In the genomic region with DNA sequence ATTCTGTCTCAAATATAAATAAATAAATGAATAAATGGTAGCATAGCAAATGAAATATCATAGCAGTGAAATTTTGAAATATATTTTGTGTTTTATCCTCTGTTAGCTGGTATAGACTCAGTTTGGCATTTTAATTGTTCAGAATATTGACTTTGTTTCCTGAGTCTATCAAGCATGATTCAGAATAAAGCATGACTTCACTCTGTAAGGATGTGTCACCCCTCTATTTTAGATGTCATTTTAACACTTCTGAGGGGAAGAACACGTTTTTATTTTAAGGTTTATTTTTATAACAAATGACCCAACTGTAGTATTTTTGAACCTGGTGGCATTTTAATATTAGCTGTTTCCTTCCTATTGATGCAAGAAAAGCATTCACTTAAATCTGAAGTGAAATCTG, we compare ENCODE assay signal across 27 cellular contexts.
"Had no signal": no experiment of that assay in that cellular context is flagged by ENCODE, and none has a peak within 500 bp of the region (broad histone marks: within the 10 kb centered on the region; RNA-seq: fewer than 3 reads in every experiment).

No MANE protein-coding gene starts in this region.

- H3K27me3 Mint-ChIP-seq: activated CD4-positive, alpha-beta T cell treated with anti-CD3 and anti-CD28 coated beads, Interleukin-2, amount 10 ng/mL, durations not matched to agents 24 days and 14 days; activated naive CD4-positive, alpha-beta T cell treated with anti-CD3 and anti-CD28 coated beads, Interleukin-2, amount 10 ng/mL, durations not matched to agents 7 days and 5 days; activated naive CD8-positive, alpha-beta T cell treated with anti-CD3 and anti-CD28 coated beads for 36 hours had no signal

- H3K27me3 ChIP-seq: adrenal gland, breast epithelium had no signal

- DNase-seq: activated B cell treated with CpG ODN at 0.5 μM for 24 hours; activated CD4-positive, alpha-beta T cell treated with anti-CD3 and anti-CD28 coated beads for 1 hour; activated CD4-positive, alpha-beta T cell treated with anti-CD3 and anti-CD28 coated beads, Interleukin-2, amount 10 ng/mL, durations not matched to agents 24 days and 14 days; activated CD4-positive, alpha-beta T cell treated with anti-CD3 and anti-CD28 coated beads, Interleukin-2, amount 50 U/mL, for 48 hours; activated gamma-delta T cell treated with Interleukin-2 at 50 U/mL for 16 hours; activated naive CD4-positive, alpha-beta T cell treated with anti-CD3 and anti-CD28 coated beads, Interleukin-2, amount 10 ng/mL, durations not matched to agents 7 days and 5 days; activated naive CD8-positive, alpha-beta T cell treated with anti-CD3 and anti-CD28 coated beads for 36 hours; activated T-cell treated with anti-CD3 and anti-CD28 coated beads for 4 hours; activated T-cell treated with anti-CD3 and anti-CD28 coated beads, Interleukin-2, amount 50 U/mL, for 48 hours; adrenal gland; anterior cingulate cortex; central memory CD4-positive, alpha-beta T cell; Kasumi-1; KBM-7; NCI-H1092; NCI-H1417; NCI-H1694; NCI-H2029 treated with DMSO at 0.1 percent for 48 hours; NCI-H345; NCI-H510A; NCI-H526 treated with DMSO at 0.1 percent for 48 hours; NCI-H82; NK-92 treated with Interleukin-12 subunit alpha and Interleukin-12 subunit beta, amount 100 ng/mL, for 24 hours; SHP77 treated with DMSO at 0.1 percent for 48 hours had no signal

- H3K9me3 ChIP-seq: adrenal gland, breast epithelium had no signal

- H3K9me3 Mint-ChIP-seq: activated B cell treated with CpG ODN at 0.5 μM for 24 hours; activated CD4-positive, alpha-beta T cell treated with anti-CD3 and anti-CD28 coated beads, Interleukin-2, amount 10 ng/mL, durations not matched to agents 24 days and 14 days; activated naive CD4-positive, alpha-beta T cell treated with anti-CD3 and anti-CD28 coated beads, Interleukin-2, amount 10 ng/mL, durations not matched to agents 7 days and 5 days; activated naive CD8-positive, alpha-beta T cell treated with anti-CD3 and anti-CD28 coated beads for 36 hours; activated T-helper 2 cell treated with anti-CD3 and anti-CD28 coated beads, Interferon-gamma antibody, Interleukin-2, Interleukin-4, amounts not matched to agents 10 μg/mL and 5 μg/mL and 100 μg/mL, durations not matched to agents 14 hours and 24 hours and 36 hours; T-helper 1 cell treated with Interleukin-12 subunit alpha and Interleukin-12 subunit beta and Interleukin-4 antibody, amounts not matched to agents 30 μg/mL and 1 μg/mL, for 36 hours had no signal

- H3K27ac ChIP-seq: adrenal gland, breast epithelium had no signal

- H3K4me3 Mint-ChIP-seq: activated B cell treated with CpG ODN at 0.5 μM for 24 hours; activated CD4-positive, alpha-beta T cell treated with anti-CD3 and anti-CD28 coated beads, Interleukin-2, amount 10 ng/mL, durations not matched to agents 24 days and 14 days; activated naive CD4-positive, alpha-beta T cell treated with anti-CD3 and anti-CD28 coated beads, Interleukin-2, amount 10 ng/mL, durations not matched to agents 7 days and 5 days; activated naive CD8-positive, alpha-beta T cell treated with anti-CD3 and anti-CD28 coated beads for 36 hours; T-helper 1 cell treated with Interleukin-12 subunit alpha and Interleukin-12 subunit beta and Interleukin-4 antibody, amounts not matched to agents 30 μg/mL and 1 μg/mL, for 36 hours had no signal

- H3K36me3 Mint-ChIP-seq: activated naive CD4-positive, alpha-beta T cell treated with anti-CD3 and anti-CD28 coated beads, Interleukin-2, amount 10 ng/mL, durations not matched to agents 7 days and 5 days; activated naive CD8-positive, alpha-beta T cell treated with anti-CD3 and anti-CD28 coated beads for 36 hours had no signal

- H3K36me3 ChIP-seq: adrenal gland, breast epithelium had no signal

- H3K4me3 ChIP-seq: adrenal gland, breast epithelium had no signal

- H3K4me1 ChIP-seq: adrenal gland, breast epithelium had no signal

- H3K4me1 Mint-ChIP-seq: activated B cell treated with CpG ODN at 0.5 μM for 24 hours; activated CD4-positive, alpha-beta T cell treated with anti-CD3 and anti-CD28 coated beads, Interleukin-2, amount 10 ng/mL, durations not matched to agents 24 days and 14 days; activated naive CD4-positive, alpha-beta T cell treated with anti-CD3 and anti-CD28 coated beads, Interleukin-2, amount 10 ng/mL, durations not matched to agents 7 days and 5 days; activated naive CD8-positive, alpha-beta T cell treated with anti-CD3 and anti-CD28 coated beads for 36 hours had no signal

- H3K27ac Mint-ChIP-seq: activated B cell treated with CpG ODN at 0.5 μM for 24 hours; activated CD4-positive, alpha-beta T cell treated with anti-CD3 and anti-CD28 coated beads, Interleukin-2, amount 10 ng/mL, durations not matched to agents 24 days and 14 days; activated naive CD4-positive, alpha-beta T cell treated with anti-CD3 and anti-CD28 coated beads, Interleukin-2, amount 10 ng/mL, durations not matched to agents 7 days and 5 days; activated naive CD8-positive, alpha-beta T cell treated with anti-CD3 and anti-CD28 coated beads for 36 hours; activated T-helper 2 cell treated with anti-CD3 and anti-CD28 coated beads, Interferon-gamma antibody, Interleukin-2, Interleukin-4, amounts not matched to agents 10 μg/mL and 5 μg/mL and 100 μg/mL, durations not matched to agents 14 hours and 24 hours and 36 hours; T-helper 1 cell treated with Interleukin-12 subunit alpha and Interleukin-12 subunit beta and Interleukin-4 antibody, amounts not matched to agents 30 μg/mL and 1 μg/mL, for 36 hours had no signal
